Comparison of ENCODE assay signal across 1 cellular context in the genomic region with DNA sequence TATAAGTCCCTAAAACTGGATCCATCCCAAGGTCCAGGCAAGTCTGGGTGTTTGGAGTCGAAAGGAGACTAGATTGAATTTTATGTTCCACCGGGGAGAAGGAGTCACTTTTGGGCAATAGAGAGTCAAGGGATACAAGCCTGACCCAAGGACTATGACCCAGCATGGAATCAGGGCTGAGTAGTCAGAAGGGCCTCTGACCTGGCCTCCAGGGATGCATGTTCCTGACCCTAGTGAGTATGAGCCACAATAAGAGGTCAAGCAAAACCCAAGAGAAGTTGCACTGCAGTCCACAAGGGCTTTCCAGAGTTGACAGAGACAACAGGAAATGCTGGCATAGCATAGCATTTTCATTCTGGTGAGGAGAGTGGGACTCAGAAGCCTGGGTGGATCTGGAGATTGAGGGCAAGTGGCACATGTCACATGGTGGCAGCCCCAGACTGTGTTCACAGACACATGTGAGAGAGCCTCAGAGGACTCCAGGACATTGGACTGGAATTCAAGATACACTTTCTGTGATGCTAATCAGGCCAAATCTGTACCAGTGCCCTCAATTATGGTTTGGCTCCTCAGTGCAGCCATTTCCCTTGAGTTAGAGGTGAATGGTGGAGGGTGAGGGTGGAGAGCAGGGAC.
A peak's percentile ranks its signal among the peaks of the same experiment; 100 is the strongest.
TF ChIP-seq lines count a peak whose summit lies in the region.

No MANE protein-coding gene starts in this region.

TF ChIP-seq in HepG2, 621 proteins besides CTCF, POLR2A, EP300 and RAD21 (continued from another document):
- TF ChIP-seq MNT (IDR thresholded peaks at IDR 0.05) = peak; percentile 71
- no peak for TF ChIP-seq CC2D1A (CRISPR knock-in tag; IDR thresholded peaks at IDR 0.05)
